ENCODE assay signal across 24 cellular contexts in the genomic region with DNA sequence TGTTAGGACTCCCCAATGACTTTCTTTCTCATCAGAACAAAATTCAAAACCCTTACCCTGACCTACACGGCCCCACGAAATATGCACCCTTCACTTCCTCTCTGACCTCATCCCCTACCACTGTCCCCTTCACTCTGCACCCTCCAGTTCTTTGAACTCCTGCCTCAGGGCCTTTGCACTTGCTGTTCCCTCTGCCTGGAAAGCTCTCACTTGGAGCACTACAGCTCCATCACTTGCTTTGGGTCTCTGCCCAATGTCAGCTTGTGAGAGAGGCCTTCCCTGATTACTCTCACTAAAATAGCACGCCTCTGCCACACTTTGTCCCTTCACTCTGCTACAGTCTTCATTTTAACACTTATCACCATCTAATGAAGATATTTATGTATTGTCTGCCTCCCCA.
"Had no signal": no experiment of that assay in that cellular context is flagged by ENCODE, and none has a peak within 500 bp of the region (broad histone marks: within the 10 kb centered on the region; RNA-seq: fewer than 3 reads in every experiment).

No MANE protein-coding gene starts in this region.

- ATAC-seq: natural killer cell treated with Interleukin-12 subunit alpha and Interleukin-12 subunit beta and Interleukin-15 and Interleukin-18, amount 100 ng/mL, for 72 hours had no signal

- H3K27ac ChIP-seq: brain microvascular endothelial cell, gastrocnemius medialis, left lung, neutrophil, tibial nerve had no signal

- H3K27me3 Mint-ChIP-seq: activated CD4-positive, alpha-beta T cell treated with anti-CD3 and anti-CD28 coated beads, Interleukin-2, amount 10 ng/mL, durations not matched to agents 7 days and 5 days; effector memory CD8-positive, alpha-beta T cell; T-helper 17 cell had no signal

- H3K27me3 ChIP-seq: brain microvascular endothelial cell, gastrocnemius medialis had no signal

- DNase-seq: activated CD4-positive, alpha-beta T cell treated with anti-CD3 and anti-CD28 coated beads for 1 hour; activated CD8-positive, alpha-beta memory T cell treated with anti-CD3 and anti-CD28 coated beads, Interleukin-2, amount 50 U/mL, for 48 hours; activated gamma-delta T cell; amniotic stem cell; brain microvascular endothelial cell; caudate nucleus; cortex of kidney; erythroblast; gastrocnemius medialis; glutamatergic neuron; hypothalamus; kidney glomerular epithelial cell; left lung; mucosa of descending colon; stimulated activated CD4-positive, alpha-beta T cell treated with anti-CD3 and anti-CD28 coated beads, Interleukin-2, amount 100 ng/mL, for 48 hours; T-helper 17 cell had no signal

- H3K4me3 Mint-ChIP-seq: effector memory CD8-positive, alpha-beta T cell; natural killer cell treated with Interleukin-12 subunit alpha and Interleukin-12 subunit beta and Interleukin-15 and Interleukin-18, amount 100 ng/mL, for 72 hours; T-helper 17 cell had no signal

- H3K9me3 Mint-ChIP-seq: activated CD4-positive, alpha-beta memory T cell treated with anti-CD3 and anti-CD28 coated beads, Interleukin-2, amount 10 ng/mL, durations not matched to agents 7 days and 5 days; activated CD4-positive, alpha-beta T cell treated with anti-CD3 and anti-CD28 coated beads, Interleukin-2, amount 10 ng/mL, durations not matched to agents 7 days and 5 days; activated T-cell treated with anti-CD3 and anti-CD28 coated beads, Interleukin-2, amount 50 U/mL, for 24 hours; effector memory CD8-positive, alpha-beta T cell; natural killer cell treated with Interleukin-12 subunit alpha and Interleukin-12 subunit beta and Interleukin-15 and Interleukin-18, amount 100 ng/mL, for 72 hours had no signal

- H3K27ac Mint-ChIP-seq: activated CD4-positive, alpha-beta memory T cell treated with anti-CD3 and anti-CD28 coated beads, Interleukin-2, amount 10 ng/mL, durations not matched to agents 7 days and 5 days; activated CD4-positive, alpha-beta T cell treated with anti-CD3 and anti-CD28 coated beads, Interleukin-2, amount 10 ng/mL, durations not matched to agents 7 days and 5 days; effector memory CD8-positive, alpha-beta T cell; natural killer cell treated with Interleukin-12 subunit alpha and Interleukin-12 subunit beta and Interleukin-15 and Interleukin-18, amount 100 ng/mL, for 72 hours; progenitor cell of endocrine pancreas; T-helper 17 cell had no signal

- H3K36me3 Mint-ChIP-seq: natural killer cell treated with Interleukin-12 subunit alpha and Interleukin-12 subunit beta and Interleukin-15 and Interleukin-18, amount 100 ng/mL, for 72 hours had no signal

- H3K36me3 ChIP-seq: brain microvascular endothelial cell, gastrocnemius medialis, left lung, neutrophil, tibial nerve had no signal

- H3K4me3 ChIP-seq: mucosa of descending colon had no signal

- H3K9me3 ChIP-seq: gastrocnemius medialis, left lung, mucosa of descending colon, neutrophil, tibial nerve had no signal
